Comparison of ENCODE assay signal across 8 cellular contexts in the genomic region with DNA sequence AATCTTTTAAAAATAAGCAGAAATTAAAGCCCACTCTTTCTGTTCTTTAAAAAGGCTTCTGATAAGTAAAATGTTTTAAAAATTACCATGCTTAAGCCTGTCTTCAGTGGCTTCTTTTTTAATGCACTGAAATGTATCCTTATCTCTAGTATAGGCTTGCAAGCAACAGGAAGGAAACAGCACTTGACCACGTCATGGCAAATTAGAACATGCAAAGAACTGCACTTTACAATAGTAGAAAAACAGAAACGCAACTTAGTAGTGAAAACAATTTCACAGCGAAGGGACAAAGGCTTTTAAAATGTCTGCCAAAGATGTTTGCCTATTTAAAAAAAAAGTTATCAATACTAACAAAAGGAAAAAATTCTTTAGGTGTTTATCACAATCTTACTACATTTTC. TPM values are rescaled to one million over a fixed set of nuclear protein-coding genes. Genes with fewer than 3 reads are reported as not detected.
DNase-seq lines count a peak whose midpoint lies in the region; ATAC-seq and TF ChIP-seq lines count a peak whose summit lies in the region.

No MANE protein-coding gene starts in this region.

- peak overlapping the region; percentile 60; the same call in 1 of the 2 replicates for H3K4me3 ChIP-seq in GM12864 (ENCODE audit: low read depth, low read length)
- peak overlapping the region; percentile 20 to 54 (median 42) for H3K4me3 ChIP-seq in heart right ventricle

- H3K9me3 ChIP-seq in heart right ventricle, result no peaks in the 10 kb centered on the region

- no peaks in the 10 kb centered on the region for H3K9me3 Mint-ChIP-seq in activated T-helper 2 cell treated with anti-CD3 and anti-CD28 coated beads, Interferon-gamma antibody, Interleukin-2, Interleukin-4, amounts not matched to agents 10 μg/mL and 5 μg/mL and 100 μg/mL, durations not matched to agents 14 hours and 24 hours and 36 hours

- peak overlapping the region; percentile 93 for H3K27ac Mint-ChIP-seq in activated T-helper 2 cell treated with anti-CD3 and anti-CD28 coated beads, Interferon-gamma antibody, Interleukin-2, Interleukin-4, amounts not matched to agents 10 μg/mL and 5 μg/mL and 100 μg/mL, durations not matched to agents 14 hours and 24 hours and 36 hours

- DNase-seq in GM12864 (ENCODE audit: low read depth) (peak; percentile 87), M059J (ENCODE audit: low read depth) (peak; percentile 16), heart right ventricle (peak in 1 of 2 donors; percentile 76), NCI-H146 treated with DMSO at 0.1 percent for 48 hours (lab: John Stamatoyannopoulos, UW; ENCODE audit: unreplicated experiment) (no peak), NCI-H345 (lab: John Stamatoyannopoulos, UW) (no peak)
- peak; percentile 53 for DNase-seq in activated T-helper 2 cell treated with anti-CD3 and anti-CD28 coated beads, Interferon-gamma antibody, Interleukin-2, Interleukin-4, amounts not matched to agents 10 μg/mL and 5 μg/mL and 100 μg/mL, durations not matched to agents 14 hours and 24 hours and 36 hours (ENCODE audit: low spot score)
- peak; percentile 51 for DNase-seq in stimulated activated CD8-positive, alpha-beta memory T cell treated with anti-CD3 and anti-CD28 coated beads, Interleukin-12 subunit alpha, Interleukin-12 subunit beta, amount 100 ng/mL, for 1 hour (ENCODE audit: low read depth)

- H3K4me1 ChIP-seq in heart right ventricle, result peaks cover 7 to 89% (median 75%) of the 10 kb centered on the region in 9 donors

- H3K27me3 ChIP-seq in heart right ventricle, result no peaks in the 10 kb centered on the region

- H3K4me3 Mint-ChIP-seq in activated T-helper 2 cell treated with anti-CD3 and anti-CD28 coated beads, Interferon-gamma antibody, Interleukin-2, Interleukin-4, amounts not matched to agents 10 μg/mL and 5 μg/mL and 100 μg/mL, durations not matched to agents 14 hours and 24 hours and 36 hours (ENCODE audit: low read depth), result peak overlapping the region; percentile 70

- intact Hi-C loops in activated T-helper 2 cell treated with anti-CD3 and anti-CD28 coated beads, Interferon-gamma antibody, Interleukin-2, Interleukin-4, amounts not matched to agents 10 μg/mL and 5 μg/mL and 100 μg/mL, durations not matched to agents 14 hours and 24 hours and 36 hours (cut with micrococcal nuclease), result loop anchor here (2.0 to 5.0 kb wide), 4 partner anchors 14 to 195 kb away; a partner anchor contains a TSS
- intact Hi-C loops in heart right ventricle (cut with DNase I), result loop anchor here in 6 of 10 donors (2.0 to 10.0 kb wide), 4 partner anchors 35 to 80 kb away; a partner anchor contains a TSS

- WGBS in heart right ventricle, 2 donors, result 1 to 2% methylated on average over 3 of the region's 3 CpGs

- H3K27ac ChIP-seq in heart right ventricle, result peak overlapping the region; percentile 31 to 91 (median 84)

- peaks cover 41% of the 10 kb centered on the region for H3K36me3 Mint-ChIP-seq in activated T-helper 2 cell treated with anti-CD3 and anti-CD28 coated beads, Interferon-gamma antibody, Interleukin-2, Interleukin-4, amounts not matched to agents 10 μg/mL and 5 μg/mL and 100 μg/mL, durations not matched to agents 14 hours and 24 hours and 36 hours (ENCODE audit: low read depth)

- H3K27me3 Mint-ChIP-seq in activated T-helper 2 cell treated with anti-CD3 and anti-CD28 coated beads, Interferon-gamma antibody, Interleukin-2, Interleukin-4, amounts not matched to agents 10 μg/mL and 5 μg/mL and 100 μg/mL, durations not matched to agents 14 hours and 24 hours and 36 hours (ENCODE audit: low read depth), result no peaks in the 10 kb centered on the region

- H3K36me3 ChIP-seq in heart right ventricle, result peaks cover 0 to 14% (median 0%) of the 10 kb centered on the region in 9 donors

- peaks cover 68% of the 10 kb centered on the region for H3K4me1 Mint-ChIP-seq in activated T-helper 2 cell treated with anti-CD3 and anti-CD28 coated beads, Interferon-gamma antibody, Interleukin-2, Interleukin-4, amounts not matched to agents 10 μg/mL and 5 μg/mL and 100 μg/mL, durations not matched to agents 14 hours and 24 hours and 36 hours (ENCODE audit: low read depth)

- ATAC-seq in GM21529 (IDR thresholded peaks at IDR 0.05; ENCODE audit: unreplicated experiment) (peak; percentile 64), heart right ventricle (peak; percentile 63 to 87 (median 83))

- no peak for TF ChIP-seq CTCF in GM12864 (IDR thresholded peaks at IDR 0.05; ENCODE audit: low read depth, low read length, missing control alignments)
- TF ChIP-seq CTCF in heart right ventricle (IDR thresholded peaks at IDR 0.05), result no peak

RNA-seq across cellular contexts. Expression of a gene that starts 36.3 kb away (rescaled TPM):
- total RNA-seq in M059J (2014; rRNA removed; shearing (Covaris generic)), result 18.9 and 26.6 TPM in 2 replicates
- total RNA-seq in activated T-helper 2 cell treated with anti-CD3 and anti-CD28 coated beads, Interferon-gamma antibody, Interleukin-2, Interleukin-4, amounts not matched to agents 10 μg/mL and 5 μg/mL and 100 μg/mL, durations not matched to agents 14 hours and 24 hours and 36 hours, result 65.3 and 68.1 TPM in 2 replicates
- total RNA-seq in heart right ventricle, result 10 to 100 TPM; 31.1 to 60.5 (median 39.5) TPM
- 10 to 100 TPM in 1 of 2 donors, 1 to 10 TPM in 1; 9.9 to 10.4 TPM for polyA plus RNA-seq in heart right ventricle

Comparison
In these comparisons a context has a peak if more than half of its experiments do, and no peak if none do; other contexts are left out.
1. DNase-seq: peak in GM12864 (single experiment), M059J (single experiment), activated T-helper 2 cell treated with anti-CD3 and anti-CD28 coated beads, Interferon-gamma antibody, Interleukin-2, Interleukin-4, amounts not matched to agents 10 μg/mL and 5 μg/mL and 100 μg/mL, durations not matched to agents 14 hours and 24 hours and 36 hours (single experiment) and stimulated activated CD8-positive, alpha-beta memory T cell treated with anti-CD3 and anti-CD28 coated beads, Interleukin-12 subunit alpha, Interleukin-12 subunit beta, amount 100 ng/mL, for 1 hour (single experiment); none in NCI-H146 treated with DMSO at 0.1 percent for 48 hours (single experiment) and NCI-H345 (single experiment).